Comparison of ENCODE assay signal across 2 cellular contexts in the genomic region with DNA sequence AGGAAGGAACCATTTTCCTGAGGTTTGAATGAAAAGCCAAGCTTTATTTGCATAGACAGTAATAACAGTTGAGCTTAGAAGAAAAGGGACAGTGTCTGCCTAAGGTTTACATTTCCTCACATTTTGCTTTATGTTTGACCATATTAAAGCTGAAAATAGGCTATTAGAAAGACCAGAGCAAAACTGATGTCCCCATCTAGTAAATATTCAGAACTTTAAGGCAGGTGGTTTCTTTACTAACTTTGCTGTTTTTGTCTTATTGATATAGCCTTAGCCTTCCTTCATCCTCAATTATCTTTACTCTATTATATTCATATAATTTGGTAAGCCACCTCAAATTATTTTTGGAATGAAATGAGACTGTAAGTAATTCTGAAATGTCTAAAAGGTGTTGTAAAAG.
TF ChIP-seq lines count a peak whose summit lies in the region.

No MANE protein-coding gene starts in this region.

TF ChIP-seq in GM23338, 12 proteins besides CTCF, POLR2A, EP300 and RAD21 (continues in another document):
- TF ChIP-seq REST (IDR thresholded peaks at IDR 0.05; ENCODE audit: unreplicated experiment) (no peak), ETS1 (IDR thresholded peaks at IDR 0.05) (no peak), NANOG (IDR thresholded peaks at IDR 0.05; ENCODE audit: borderline replicate concordance) (no peak), POLR2AphosphoS5 (IDR thresholded peaks at IDR 0.05; ENCODE audit: low read depth) (no peak), STAT1 (IDR thresholded peaks at IDR 0.05; ENCODE audit: unreplicated experiment) (no peak), EZH2 (IDR thresholded peaks at IDR 0.05; ENCODE audit: low read depth, unreplicated experiment) (no peak), CREB1 (CRISPR knock-in tag; IDR thresholded peaks at IDR 0.05; ENCODE audit: low read depth) (no peak), ZNF331 (CRISPR knock-in tag; IDR thresholded peaks at IDR 0.05; ENCODE audit: low read depth) (no peak), ZNF462 (CRISPR knock-in tag; IDR thresholded peaks at IDR 0.05) (no peak), JUNB (IDR thresholded peaks at IDR 0.05; ENCODE audit: unreplicated experiment) (no peak)

TF ChIP-seq in K562, 482 proteins besides CTCF, POLR2A, EP300 and RAD21:
- no peak for TF ChIP-seq ZNF175 (CRISPR knock-in tag; IDR thresholded peaks at IDR 0.05; ENCODE audit: low read depth)
- no peak for TF ChIP-seq POLR2B (IDR thresholded peaks at IDR 0.05; ENCODE audit: low read depth, partially characterized antibody)
- TF ChIP-seq YY1 (IDR thresholded peaks at IDR 0.05; ENCODE audit: borderline replicate concordance in 1 of 3, control insufficient read depth in 1 of 3, extremely low read depth in 1 of 3, insufficient read depth in 3 of 3, insufficient read length in 1 of 3, insufficient replicate concordance in 2 of 3, low read depth in 1 of 3, low read length in 2 of 3) = no peak
- no peak for TF ChIP-seq ZNF778 (CRISPR knock-in tag; IDR thresholded peaks at IDR 0.05)
- TF ChIP-seq ZBTB40 (IDR thresholded peaks at IDR 0.05) = peak; percentile 58; the same call in 1 of the 2 replicates
- no peak for TF ChIP-seq ZBTB40 (CRISPR knock-in tag; IDR thresholded peaks at IDR 0.05)
- no peak for TF ChIP-seq HBP1 (CRISPR knock-in tag; IDR thresholded peaks at IDR 0.05)
- TF ChIP-seq PRDM10 (IDR thresholded peaks at IDR 0.05; ENCODE audit: partially characterized antibody) = no peak
- TF ChIP-seq NCOR1 (IDR thresholded peaks at IDR 0.05) = no peak
- TF ChIP-seq ESRRB (CRISPR knock-in tag; IDR thresholded peaks at IDR 0.05; ENCODE audit: borderline replicate concordance) = no peak
